Comparison of ENCODE assay signal across 23 cellular contexts in genomic region chr11:75434051-75434450, GRCh38.
"Had no signal": no experiment of that assay in that cellular context is flagged by ENCODE, and none has a peak within 500 bp of the region (broad histone marks: within the 10 kb centered on the region; RNA-seq: fewer than 3 reads in every experiment).

No MANE protein-coding gene starts in this region.

- H3K27ac Mint-ChIP-seq: dendritic cell treated with granulocyte-macrophage colony-stimulating factor and Interleukin-4, amounts not matched to agents 40 ng/mL and 50 ng/mL, for 4 days; endodermal cell; mesothelial cell of epicardium had no signal

- H3K9me3 ChIP-seq: colonic mucosa, esophagus squamous epithelium, gastrocnemius medialis, lower lobe of right lung had no signal

- DNase-seq: colonic mucosa; cortex of kidney; effector CD8-positive, alpha-beta T cell; effector memory CD8-positive, alpha-beta T cell; endodermal cell; esophagus squamous epithelium; foreskin fibroblast; foreskin melanocyte; gastrocnemius medialis; glutamatergic neuron; head of caudate nucleus; heart right ventricle; hippocampal formation; left ventricle myocardium superior; lower lobe of right lung; mesenchymal stem cell had no signal

- ATAC-seq: effector memory CD8-positive, alpha-beta T cell; esophagus mucosa; gastrocnemius medialis; heart right ventricle; left cardiac atrium; left lung; left ventricle myocardium superior; lower lobe of right lung; mucosa of descending colon had no signal

- H3K4me3 Mint-ChIP-seq: dendritic cell treated with granulocyte-macrophage colony-stimulating factor and Interleukin-4, amounts not matched to agents 40 ng/mL and 50 ng/mL, for 4 days; effector memory CD8-positive, alpha-beta T cell; endodermal cell; mesothelial cell of epicardium had no signal

- H3K4me3 ChIP-seq: colonic mucosa, esophagus squamous epithelium, gastrocnemius medialis, heart right ventricle, left lung, lower lobe of right lung, mucosa of descending colon had no signal

- H3K36me3 ChIP-seq: colonic mucosa, esophagus squamous epithelium, gastrocnemius medialis, lower lobe of right lung had no signal

- H3K27ac ChIP-seq: colonic mucosa, epithelial cell of prostate, esophagus squamous epithelium, gastrocnemius medialis, heart right ventricle, left lung, lower lobe of right lung had no signal

- H3K9me3 Mint-ChIP-seq: effector memory CD8-positive, alpha-beta T cell had no signal
